Comparison of ENCODE assay signal across 12 cellular contexts in the genomic region with DNA sequence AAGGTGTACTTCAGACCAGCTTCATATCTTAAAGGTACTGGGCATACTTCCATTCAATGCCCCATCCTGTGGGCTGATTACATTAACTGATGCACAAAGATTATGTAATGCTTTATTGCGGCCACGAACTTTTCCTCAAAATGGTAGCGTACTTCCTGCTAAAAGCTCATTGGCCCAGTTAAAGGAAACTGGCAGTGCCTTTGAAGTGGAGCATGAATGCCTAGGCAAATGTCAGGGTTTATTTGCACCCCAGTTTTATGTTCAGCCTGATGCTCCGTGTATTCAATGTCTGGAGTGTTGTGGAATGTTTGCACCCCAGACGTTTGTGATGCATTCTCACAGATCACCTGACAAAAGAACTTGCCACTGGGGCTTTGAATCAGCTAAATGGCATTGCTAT. TPM values are rescaled to one million over a fixed set of nuclear protein-coding genes. Genes with fewer than 3 reads are reported as not detected.
DNase-seq lines count a peak whose midpoint lies in the region; ATAC-seq and TF ChIP-seq lines count a peak whose summit lies in the region.
"Had no signal": no experiment of that assay in that cellular context is flagged by ENCODE, and none has a peak within 500 bp of the region (broad histone marks: within the 10 kb centered on the region; RNA-seq: fewer than 3 reads in every experiment).

No MANE protein-coding gene starts in this region.

- peaks cover 22 to 27% of the 10 kb centered on the region in 2 donors for H3K36me3 Mint-ChIP-seq in naive B cell

- no peaks in the 10 kb centered on the region for H3K27me3 Mint-ChIP-seq in naive B cell

- peak overlapping the region; percentile 88; the same call in 1 of the 2 replicates for H3K4me2 ChIP-seq in BLaER1
- peak overlapping the region; percentile 13 for H3K4me2 ChIP-seq in Karpas-422 (ENCODE audit: low read depth, low read length, poor library complexity, severe bottlenecking)

- H3K36me3 ChIP-seq in BLaER1 (peaks cover 41% of the 10 kb centered on the region), Karpas-422 (ENCODE audit: insufficient read depth, low read length) (peaks cover 5% of the 10 kb centered on the region; the same call in 1 of the 2 replicates)

- DNase-seq in Karpas-422 (no peak), coronary artery (ENCODE audit: low spot score) (no peak), naive B cell (no peak), NCI-H2029 treated with DMSO at 0.1 percent for 48 hours (lab: John Stamatoyannopoulos, UW) (no peak), NCI-H69 (lab: John Stamatoyannopoulos, UW) (no peak), NOMO-1 (lab: John Stamatoyannopoulos, UW; ENCODE audit: unreplicated experiment in 2 of 2) (no peak)
- DNase-seq: activated effector memory CD4-positive, alpha-beta T cell treated with anti-CD3 and anti-CD28 coated beads, Interleukin-2, amount 50 U/mL, for 16 hours; CD8-positive, alpha-beta memory T cell; dermis blood vessel endothelial cell; retina had no signal

- peaks cover 36 to 66% (median 54%) of the 10 kb centered on the region in 3 donors for H3K4me1 Mint-ChIP-seq in naive B cell

- H3K9me2 ChIP-seq in Karpas-422 (replicated peaks; ENCODE audit: insufficient read depth, low read length), result no peaks in the 10 kb centered on the region

- ATAC-seq in naive B cell (ENCODE audit: low read depth in 2 of 2) (no peak), HG02885 (IDR thresholded peaks at IDR 0.05; ENCODE audit: poor library complexity, unreplicated experiment) (no peak)

- H3K4me3 Mint-ChIP-seq in naive B cell, result peak overlapping the region in 7 of 8 donors; percentile 3 to 90 (median 72)

- H3K9me3 Mint-ChIP-seq in naive B cell, result no peaks in the 10 kb centered on the region

- TF ChIP-seq CTCF in coronary artery (IDR thresholded peaks at IDR 0.05), result no peak

- H3K27ac ChIP-seq in BLaER1, result no peak overlapping the region
- no peak overlapping the region for H3K27ac ChIP-seq in Karpas-422 (ENCODE audit: low read length)
- H3K27ac ChIP-seq in coronary artery, result no peak overlapping the region

- no peak overlapping the region for H3K4me3 ChIP-seq in BLaER1
- H3K4me3 ChIP-seq in Karpas-422 (ENCODE audit: low read length), result no peak overlapping the region
- H3K4me3 ChIP-seq in coronary artery, result peak overlapping the region; percentile 52

- H3K9me3 ChIP-seq in BLaER1 (peaks cover 18% of the 10 kb centered on the region; the same call in 1 of the 2 replicates), Karpas-422 (ENCODE audit: low read length) (no peaks in the 10 kb centered on the region)

- H3K79me2 ChIP-seq in Karpas-422 (ENCODE audit: low read length), result peaks cover 76% of the 10 kb centered on the region

- H3K27ac Mint-ChIP-seq in naive B cell, result peak overlapping the region in 5 of 6 donors; percentile 12 to 100 (median 42)

- H4K20me1 ChIP-seq in BLaER1 (peaks cover 54% of the 10 kb centered on the region; the same call in 1 of the 2 replicates), Karpas-422 (ENCODE audit: insufficient read depth, low read depth, low read length) (no peaks in the 10 kb centered on the region)

- H3K27me3 ChIP-seq in BLaER1, result no peaks in the 10 kb centered on the region
- H3K27me3 ChIP-seq in Karpas-422 (ENCODE audit: low read length), result no peaks in the 10 kb centered on the region

- H3K9ac ChIP-seq in BLaER1, result no peak overlapping the region
- H3K9ac ChIP-seq in Karpas-422 (ENCODE audit: low read length), result no peak overlapping the region

- H3K4me1 ChIP-seq in BLaER1, result peaks cover 49% of the 10 kb centered on the region
- H3K4me1 ChIP-seq in Karpas-422 (ENCODE audit: low read length), result peaks cover 42% of the 10 kb centered on the region

- H2AFZ ChIP-seq in Karpas-422 (ENCODE audit: low read length), result no peak overlapping the region

RNA-seq across cellular contexts. Expression of gene SKIL, which starts 3.4 kb away (rescaled TPM):
- total RNA-seq in Karpas-422 (2014; rRNA removed; shearing (Covaris generic); ENCODE audit: low replicate concordance), result 43.7 and 49.5 TPM in 2 replicates
- 10 to 100 TPM; 12.3 to 28.5 (median 25.2) TPM for polyA plus RNA-seq in naive B cell (ENCODE audit: low read depth in 6 of 6)

RNA-seq across cellular contexts. Expression of gene CLDN11, which starts 57.8 kb away (rescaled TPM):
- not detected in 2 replicates for total RNA-seq in Karpas-422 (2014; rRNA removed; shearing (Covaris generic); ENCODE audit: low replicate concordance)
- not detected for polyA plus RNA-seq in naive B cell (ENCODE audit: low read depth in 6 of 6)
- polyA plus RNA-seq: CD8-positive, alpha-beta memory T cell had no signal
